ENCODE assay signal across 8 cellular contexts in genomic region chr9:129102791-129103594, GRCh38. TPM values are rescaled to one million over a fixed set of nuclear protein-coding genes. Genes with fewer than 3 reads are reported as not detected.
A peak's percentile ranks its signal among the peaks of the same experiment; 100 is the strongest.
DNase-seq lines count a peak whose midpoint lies in the region; ATAC-seq and TF ChIP-seq lines count a peak whose summit lies in the region.

No MANE protein-coding gene starts in this region.

- H3K36me3 ChIP-seq in testis (ENCODE audit: low read depth, missing control alignments), result no peaks in the 10 kb centered on the region

- no peak for ATAC-seq in HG02884 (IDR thresholded peaks at IDR 0.05; ENCODE audit: unreplicated experiment)

- H3K27me3 Mint-ChIP-seq in activated T-helper 1 cell treated with anti-CD3 and anti-CD28 coated beads, Interleukin-12 subunit alpha, Interleukin-12 subunit beta, Interleukin-2, Interleukin-4 antibody, amounts not matched to agents 30 ng/mL and 10 ng/mL and 1 ng/mL, durations not matched to agents 14 hours and 24 hours and 36 hours (ENCODE audit: insufficient read depth), result no peaks in the 10 kb centered on the region

- POLR2A ChIA-PET in AG04449 (lab: Yijun Ruan, JAX), result no interaction called here

- no peaks in the 10 kb centered on the region for H3K36me3 Mint-ChIP-seq in activated T-helper 1 cell treated with anti-CD3 and anti-CD28 coated beads, Interleukin-12 subunit alpha, Interleukin-12 subunit beta, Interleukin-2, Interleukin-4 antibody, amounts not matched to agents 30 ng/mL and 10 ng/mL and 1 ng/mL, durations not matched to agents 14 hours and 24 hours and 36 hours (ENCODE audit: low read depth)

- H3K4me1 Mint-ChIP-seq in activated T-helper 1 cell treated with anti-CD3 and anti-CD28 coated beads, Interleukin-12 subunit alpha, Interleukin-12 subunit beta, Interleukin-2, Interleukin-4 antibody, amounts not matched to agents 30 ng/mL and 10 ng/mL and 1 ng/mL, durations not matched to agents 14 hours and 24 hours and 36 hours (ENCODE audit: low read depth), result no peaks in the 10 kb centered on the region

- no peaks in the 10 kb centered on the region for H3K4me1 ChIP-seq in testis

- WGBS in testis, 2 donors, result 64 to 81% methylated on average over 8 to 14 of the region's 14 CpGs

- no peaks in the 10 kb centered on the region for H3K9me3 Mint-ChIP-seq in activated T-helper 1 cell treated with anti-CD3 and anti-CD28 coated beads, Interleukin-12 subunit alpha, Interleukin-12 subunit beta, Interleukin-2, Interleukin-4 antibody, amounts not matched to agents 30 ng/mL and 10 ng/mL and 1 ng/mL, durations not matched to agents 14 hours and 24 hours and 36 hours

- H3K4me3 Mint-ChIP-seq in activated T-helper 1 cell treated with anti-CD3 and anti-CD28 coated beads, Interleukin-12 subunit alpha, Interleukin-12 subunit beta, Interleukin-2, Interleukin-4 antibody, amounts not matched to agents 30 ng/mL and 10 ng/mL and 1 ng/mL, durations not matched to agents 14 hours and 24 hours and 36 hours, result no peak overlapping the region

- intact Hi-C loops in testis (cut with DNase I; ENCODE audit: low total_unique reads), result no loop called here
- intact Hi-C loops in activated T-helper 1 cell treated with anti-CD3 and anti-CD28 coated beads, Interleukin-12 subunit alpha, Interleukin-12 subunit beta, Interleukin-2, Interleukin-4 antibody, amounts not matched to agents 30 ng/mL and 10 ng/mL and 1 ng/mL, durations not matched to agents 14 hours and 24 hours and 36 hours (cut with micrococcal nuclease), result no loop called here

- TF ChIP-seq CTCF in AG04449 (IDR thresholded peaks at IDR 0.05; ENCODE audit: insufficient read depth, low read length, missing control alignments) (peak; percentile 75), GM12864 (IDR thresholded peaks at IDR 0.05; ENCODE audit: low read depth, low read length, missing control alignments) (peak; percentile 76), testis (IDR thresholded peaks at IDR 0.05) (peak in 2 of 3 experiments; percentile 38 to 41)

- no peak overlapping the region for H3K4me3 ChIP-seq in AG04449 (ENCODE audit: low read depth, low read length)
- H3K4me3 ChIP-seq in GM12864 (ENCODE audit: low read depth, low read length), result no peak overlapping the region
- no peak overlapping the region for H3K4me3 ChIP-seq in testis

- H3K9me3 ChIP-seq in testis, result no peaks in the 10 kb centered on the region

- no peak overlapping the region for H3K27ac ChIP-seq in testis

- H3K27me3 ChIP-seq in testis, result no peaks in the 10 kb centered on the region

- DNase-seq in AG04449 (ENCODE audit: low read depth, low spot score) (no peak), GM12864 (ENCODE audit: low read depth) (no peak), NCI-H460 (ENCODE audit: extremely low read depth, low read depth) (peak; percentile 61), amniotic stem cell (lab: John Stamatoyannopoulos, UW) (peak; percentile 20), iPS-NIHi7 (ENCODE audit: extremely low spot score) (peak; percentile 86), testis (peak; percentile 69)
- no peak for DNase-seq in activated T-helper 1 cell treated with anti-CD3 and anti-CD28 coated beads, Interleukin-12 subunit alpha, Interleukin-12 subunit beta, Interleukin-2, Interleukin-4 antibody, amounts not matched to agents 30 ng/mL and 10 ng/mL and 1 ng/mL, durations not matched to agents 14 hours and 24 hours and 36 hours (ENCODE audit: low spot score)

- CTCF ChIA-PET in AG04449 (lab: Yijun Ruan, JAX), result interaction anchor here (0.7 to 1.9 kb wide), 7 partner anchors 8 to 522 kb away, joined by 3 to 11 read pairs (median 4); partner anchors contain the start of gene DOLPP1

- TF ChIP-seq POLR2A in testis (IDR thresholded peaks at IDR 0.05), result no peak

- H3K27ac Mint-ChIP-seq in activated T-helper 1 cell treated with anti-CD3 and anti-CD28 coated beads, Interleukin-12 subunit alpha, Interleukin-12 subunit beta, Interleukin-2, Interleukin-4 antibody, amounts not matched to agents 30 ng/mL and 10 ng/mL and 1 ng/mL, durations not matched to agents 14 hours and 24 hours and 36 hours, result no peak overlapping the region

RNA-seq across cellular contexts. Expression of gene CRAT, which starts 7.6 kb away (rescaled TPM):
- total RNA-seq in NCI-H460 (2014; rRNA removed; shearing (Covaris generic)), result 27.2 and 32.5 TPM in 2 replicates
- polyA plus RNA-seq in NCI-H460 (2014; cell fraction: nucleus; rRNA removed), result 25.2 and 35.0 TPM in 2 replicates
- 100 to 1,000 TPM; 188 to 272 TPM for total RNA-seq in testis
- 451 TPM for polyA plus RNA-seq in testis (ENCODE audit: insufficient read depth, low read depth, low replicate concordance)
- 9.9 and 10.0 TPM in 2 replicates for total RNA-seq in activated T-helper 1 cell treated with anti-CD3 and anti-CD28 coated beads, Interleukin-12 subunit alpha, Interleukin-12 subunit beta, Interleukin-2, Interleukin-4 antibody, amounts not matched to agents 30 ng/mL and 10 ng/mL and 1 ng/mL, durations not matched to agents 14 hours and 24 hours and 36 hours

RNA-seq across cellular contexts. Expression of gene PTPA, which starts 8.2 kb away (rescaled TPM):
- 82.9 and 88.2 TPM in 2 replicates for total RNA-seq in NCI-H460 (2014; rRNA removed; shearing (Covaris generic))
- 87.6 and 91.7 TPM in 2 replicates for polyA plus RNA-seq in NCI-H460 (2014; cell fraction: nucleus; rRNA removed)
- 100 to 1,000 TPM; 163 to 177 TPM for total RNA-seq in testis
- 268 TPM for polyA plus RNA-seq in testis (ENCODE audit: insufficient read depth, low read depth, low replicate concordance)
- 105 and 114 TPM in 2 replicates for total RNA-seq in activated T-helper 1 cell treated with anti-CD3 and anti-CD28 coated beads, Interleukin-12 subunit alpha, Interleukin-12 subunit beta, Interleukin-2, Interleukin-4 antibody, amounts not matched to agents 30 ng/mL and 10 ng/mL and 1 ng/mL, durations not matched to agents 14 hours and 24 hours and 36 hours

RNA-seq across cellular contexts. Expression of gene DOLPP1, which starts 22.1 kb away (rescaled TPM):
- 13.4 and 17.1 TPM in 2 replicates for total RNA-seq in NCI-H460 (2014; rRNA removed; shearing (Covaris generic))
- polyA plus RNA-seq in NCI-H460 (2014; cell fraction: nucleus; rRNA removed), result 28.6 and 42.7 TPM in 2 replicates
- 10 to 100 TPM; 14.0 to 14.4 TPM for total RNA-seq in testis
- 17.9 TPM for polyA plus RNA-seq in testis (ENCODE audit: insufficient read depth, low read depth, low replicate concordance)
- 28.4 and 30.2 TPM in 2 replicates for total RNA-seq in activated T-helper 1 cell treated with anti-CD3 and anti-CD28 coated beads, Interleukin-12 subunit alpha, Interleukin-12 subunit beta, Interleukin-2, Interleukin-4 antibody, amounts not matched to agents 30 ng/mL and 10 ng/mL and 1 ng/mL, durations not matched to agents 14 hours and 24 hours and 36 hours

Comparison
In these comparisons a context has a peak if more than half of its experiments do, and no peak if none do; other contexts are left out.
1. DNase-seq: peak in NCI-H460 (single experiment), amniotic stem cell (single experiment), iPS-NIHi7 (single experiment) and testis (single experiment); none in AG04449 (single experiment), GM12864 (single experiment) and activated T-helper 1 cell treated with anti-CD3 and anti-CD28 coated beads, Interleukin-12 subunit alpha, Interleukin-12 subunit beta, Interleukin-2, Interleukin-4 antibody, amounts not matched to agents 30 ng/mL and 10 ng/mL and 1 ng/mL, durations not matched to agents 14 hours and 24 hours and 36 hours (single experiment).
2. Peak in every context shown above with its lines, with median percentiles within 50 percentile points of each other: CTCF ChIP-seq.